In the genomic region with DNA sequence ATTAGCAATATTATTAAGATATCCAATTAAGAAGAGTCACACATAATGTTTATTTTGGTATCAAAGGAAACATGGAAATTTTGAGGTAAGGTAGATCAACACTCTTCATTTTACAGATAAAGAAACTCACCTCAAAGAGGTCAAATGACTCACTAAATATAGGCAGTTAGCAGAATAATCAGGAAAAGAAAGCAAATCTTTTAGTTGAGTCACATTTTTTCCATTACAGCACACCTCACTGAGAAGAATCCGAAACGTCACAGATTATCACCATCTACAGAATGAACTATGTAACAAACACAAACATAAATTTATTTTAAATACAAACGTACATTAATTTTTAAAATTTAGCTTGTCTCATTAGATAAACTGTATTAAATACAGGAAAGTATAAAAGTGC, we compare ENCODE assay signal across 24 cellular contexts.
A peak's percentile ranks its signal among the peaks of the same experiment; 100 is the strongest.
DNase-seq lines count a peak whose midpoint lies in the region; ATAC-seq, FAIRE-seq and TF ChIP-seq lines count a peak whose summit lies in the region.
"Had no signal": no experiment of that assay in that cellular context is flagged by ENCODE, and none has a peak within 500 bp of the region (broad histone marks: within the 10 kb centered on the region; RNA-seq: fewer than 3 reads in every experiment).

No MANE protein-coding gene starts in this region.

- peak overlapping the region; percentile 22 for H3K4me2 ChIP-seq in astrocyte (ENCODE audit: low read length)

- H2AFZ ChIP-seq in astrocyte (ENCODE audit: low read depth, low read length) = no peak overlapping the region

- H3K4me3 Mint-ChIP-seq in astrocyte (ENCODE audit: unreplicated experiment) = no peak overlapping the region
- H3K4me3 Mint-ChIP-seq in activated CD4-positive, alpha-beta memory T cell treated with anti-CD3 and anti-CD28 coated beads, Interleukin-2, amount 10 ng/mL, durations not matched to agents 7 days and 5 days = no peak overlapping the region
- H3K4me3 Mint-ChIP-seq: CD4-positive, alpha-beta T cell; IgD-negative memory B cell had no signal

- CTCF ChIA-PET in A673 (lab: Charles Lee) = no interaction called here
- CTCF ChIA-PET in activated CD4-positive, alpha-beta memory T cell treated with anti-CD3 and anti-CD28 coated beads, Interleukin-2, amount 10 ng/mL, durations not matched to agents 7 days and 5 days (lab: Charles Lee) = no interaction called here

- H3K27ac Mint-ChIP-seq in astrocyte (ENCODE audit: unreplicated experiment) = no peak overlapping the region
- no peak overlapping the region for H3K27ac Mint-ChIP-seq in activated CD4-positive, alpha-beta memory T cell treated with anti-CD3 and anti-CD28 coated beads, Interleukin-2, amount 10 ng/mL, durations not matched to agents 7 days and 5 days
- H3K27ac Mint-ChIP-seq: CD4-positive, alpha-beta T cell; HFFc6; IgD-negative memory B cell had no signal

- no peaks in the 10 kb centered on the region for H3K27me3 ChIP-seq in A673 (replicated peaks; ENCODE audit: insufficient read depth, low read depth, low read length, poor library complexity)
- no peaks in the 10 kb centered on the region for H3K27me3 ChIP-seq in astrocyte (ENCODE audit: insufficient read depth, low read length)
- H3K27me3 ChIP-seq: BE2C had no signal

- intact Hi-C loops in A673 (cut with micrococcal nuclease; ENCODE audit: unreplicated experiment) = loop anchor here (10.0 kb wide), 1 partner anchor 328 kb away; no protein-coding TSS in a partner anchor

- peak overlapping the region; percentile 85 for H3K27ac ChIP-seq in A673 (ENCODE audit: low read depth, low read length, poor library complexity, severe bottlenecking)
- H3K27ac ChIP-seq in astrocyte (ENCODE audit: low read depth, low read length) = no peak overlapping the region

- H3K79me2 ChIP-seq in astrocyte (ENCODE audit: insufficient read depth, low read length) = no peaks in the 10 kb centered on the region

- H4K20me1 ChIP-seq in astrocyte (ENCODE audit: insufficient read depth, low read length) = no peaks in the 10 kb centered on the region

- BruUV-seq in A673 (replicated peaks; lab: Mats Ljungman, UMichigan) = no TSS peak

- H3K4me1 ChIP-seq in A673 (ENCODE audit: insufficient read depth, low read length, poor library complexity, severe bottlenecking) (peaks cover 21% of the 10 kb centered on the region), astrocyte (ENCODE audit: insufficient read depth, low read length) (no peaks in the 10 kb centered on the region)
- H3K4me1 ChIP-seq: BE2C, Caco-2 had no signal

- H3K9ac ChIP-seq in astrocyte (ENCODE audit: low read length) = no peak overlapping the region

- no peaks in the 10 kb centered on the region for H3K27me3 Mint-ChIP-seq in astrocyte (ENCODE audit: low read depth, unreplicated experiment)
- H3K27me3 Mint-ChIP-seq in activated CD4-positive, alpha-beta memory T cell treated with anti-CD3 and anti-CD28 coated beads, Interleukin-2, amount 10 ng/mL, durations not matched to agents 7 days and 5 days = no peaks in the 10 kb centered on the region
- H3K27me3 Mint-ChIP-seq: CD4-positive, alpha-beta T cell; IgD-negative memory B cell had no signal

- H3K36me3 ChIP-seq in A673 (ENCODE audit: insufficient read depth, low read length, poor library complexity, severe bottlenecking) (no peaks in the 10 kb centered on the region), astrocyte (ENCODE audit: insufficient read depth, low read length) (no peaks in the 10 kb centered on the region)
- H3K36me3 ChIP-seq: BE2C had no signal

- TF ChIP-seq CTCF in A673 (conservative IDR thresholded peaks at IDR 0.05; ENCODE audit: low read depth, low read length) = no peak
- no peak for TF ChIP-seq CTCF in astrocyte (IDR thresholded peaks at IDR 0.05; ENCODE audit: insufficient read depth, low read depth, low read length)

- DNase-seq in A673 (ENCODE audit: low spot score) = no peak
- no peak for DNase-seq in astrocyte (ENCODE audit: low read depth)
- peak; percentile 63 for DNase-seq in dermis blood vessel endothelial cell
- DNase-seq in iris pigment epithelial cell (ENCODE audit: low read depth) = peak; percentile 14
- no peak for DNase-seq in NCI-H187 (lab: John Stamatoyannopoulos, UW)
- no peak for DNase-seq in activated CD4-positive, alpha-beta memory T cell treated with anti-CD3 and anti-CD28 coated beads, Interleukin-2, amount 10 ng/mL, durations not matched to agents 7 days and 5 days
- DNase-seq: 8988T; ACHN; BE2C; C1 segment of cervical spinal cord; Caco-2; CD4-positive, alpha-beta T cell; DMS153; DMS79; GDM1; GOT3; H7; HFFc6 had no signal

- H3K9me3 ChIP-seq in A673 (ENCODE audit: low read depth, low read length, poor library complexity, severe bottlenecking) (peaks cover 16% of the 10 kb centered on the region), astrocyte (ENCODE audit: insufficient read depth, low read depth, low read length) (no peaks in the 10 kb centered on the region)
- H3K9me3 ChIP-seq: BE2C, Caco-2 had no signal

- H3K9me3 Mint-ChIP-seq in astrocyte (ENCODE audit: unreplicated experiment) = no peaks in the 10 kb centered on the region
- no peaks in the 10 kb centered on the region for H3K9me3 Mint-ChIP-seq in activated CD4-positive, alpha-beta memory T cell treated with anti-CD3 and anti-CD28 coated beads, Interleukin-2, amount 10 ng/mL, durations not matched to agents 7 days and 5 days
- H3K9me3 Mint-ChIP-seq: HFFc6 had no signal

- H3K4me3 ChIP-seq in A673 (ENCODE audit: low read depth, low read length, poor library complexity, severe bottlenecking) (no peak overlapping the region), astrocyte (ENCODE audit: insufficient read depth, low read depth, low read length) (no peak overlapping the region)

- H3K36me3 Mint-ChIP-seq in astrocyte (ENCODE audit: low read depth, unreplicated experiment) = no peaks in the 10 kb centered on the region
- no peaks in the 10 kb centered on the region for H3K36me3 Mint-ChIP-seq in activated CD4-positive, alpha-beta memory T cell treated with anti-CD3 and anti-CD28 coated beads, Interleukin-2, amount 10 ng/mL, durations not matched to agents 7 days and 5 days (ENCODE audit: low read depth)

- no peak for FAIRE-seq in astrocyte (lab: Jason Lieb, UNC)
- FAIRE-seq: GM12892, HepG2 had no signal

- H3K4me1 Mint-ChIP-seq in astrocyte (ENCODE audit: low read depth, unreplicated experiment) = no peaks in the 10 kb centered on the region
- no peaks in the 10 kb centered on the region for H3K4me1 Mint-ChIP-seq in activated CD4-positive, alpha-beta memory T cell treated with anti-CD3 and anti-CD28 coated beads, Interleukin-2, amount 10 ng/mL, durations not matched to agents 7 days and 5 days
- H3K4me1 Mint-ChIP-seq: IgD-negative memory B cell had no signal

- POLR2A ChIA-PET in A673 (lab: Charles Lee; ENCODE audit: low non-redundant PET) = no interaction called here
- POLR2A ChIA-PET in activated CD4-positive, alpha-beta memory T cell treated with anti-CD3 and anti-CD28 coated beads, Interleukin-2, amount 10 ng/mL, durations not matched to agents 7 days and 5 days (lab: Charles Lee) = no interaction called here

- no peak for ATAC-seq in GM19467 (IDR thresholded peaks at IDR 0.05; ENCODE audit: unreplicated experiment)
- ATAC-seq in GM21825 (IDR thresholded peaks at IDR 0.05; ENCODE audit: unreplicated experiment) = no peak
- ATAC-seq: HCT116, HepG2 had no signal

Comparison
In these comparisons a context has a peak if more than half of its experiments do, and no peak if none do; other contexts are left out.
1. DNase-seq: peak in dermis blood vessel endothelial cell (single experiment) and iris pigment epithelial cell (single experiment); none in A673 (single experiment), astrocyte (single experiment), NCI-H187 (0 of 2) and activated CD4-positive, alpha-beta memory T cell treated with anti-CD3 and anti-CD28 coated beads, Interleukin-2, amount 10 ng/mL, durations not matched to agents 7 days and 5 days (single experiment).